ENCODE assay signal across 8 cellular contexts in genomic region chr4:147518846-147519767, GRCh38. TPM values are rescaled to one million over a fixed set of nuclear protein-coding genes. Genes with fewer than 3 reads are reported as not detected.
DNase-seq lines count a peak whose midpoint lies in the region; ATAC-seq and TF ChIP-seq lines count a peak whose summit lies in the region.

No MANE protein-coding gene starts in this region.

- no peaks in the 10 kb centered on the region for H3K4me1 Mint-ChIP-seq in activated CD8-positive, alpha-beta T cell treated with anti-CD3 and anti-CD28 coated beads, Interleukin-2, amount 10 ng/mL, durations not matched to agents 7 days and 5 days (ENCODE audit: low read depth)
- H3K4me1 Mint-ChIP-seq in neural crest cell: peaks cover 4% of the 10 kb centered on the region

- peak; percentile 61 for DNase-seq in COR-L47 (lab: John Stamatoyannopoulos, UW)
- DNase-seq in NCI-H226: peak; percentile 3
- peak; percentile 64 for DNase-seq in activated CD8-positive, alpha-beta T cell treated with anti-CD3 and anti-CD28 coated beads, Interleukin-2, amount 10 ng/mL, durations not matched to agents 7 days and 5 days
- DNase-seq in esophagus muscularis mucosa (ENCODE audit: extremely low spot score): no peak
- DNase-seq in neural crest cell (ENCODE audit: low read depth, low spot score): peak; percentile 33
- DNase-seq in ureter (ENCODE audit: low spot score): peak; percentile 52

- CTCF ChIA-PET in activated CD8-positive, alpha-beta T cell treated with anti-CD3 and anti-CD28 coated beads, Interleukin-2, amount 10 ng/mL, durations not matched to agents 7 days and 5 days (lab: Charles Lee): interaction anchor here (0.5 to 2.4 kb wide), 25 partner anchors 8 to 1992 kb away, joined by 3 to 55 read pairs (median 5); partner anchors contain the start of gene TMEM184C

- H3K27ac ChIP-seq in esophagus muscularis mucosa (replicated peaks in 1 of 4): no peak overlapping the region

- no peak for TF ChIP-seq POLR2A in esophagus muscularis mucosa (IDR thresholded peaks at IDR 0.05; ENCODE audit: low read depth)

- H3K27me3 ChIP-seq in esophagus muscularis mucosa: no peaks in the 10 kb centered on the region

- peaks cover 9% of the 10 kb centered on the region for H3K27me3 Mint-ChIP-seq in activated CD8-positive, alpha-beta T cell treated with anti-CD3 and anti-CD28 coated beads, Interleukin-2, amount 10 ng/mL, durations not matched to agents 7 days and 5 days (ENCODE audit: low read depth)
- H3K27me3 Mint-ChIP-seq in neural crest cell (ENCODE audit: low read depth): no peaks in the 10 kb centered on the region

- no peak overlapping the region for H3K27ac Mint-ChIP-seq in activated CD8-positive, alpha-beta T cell treated with anti-CD3 and anti-CD28 coated beads, Interleukin-2, amount 10 ng/mL, durations not matched to agents 7 days and 5 days
- no peak overlapping the region for H3K27ac Mint-ChIP-seq in neural crest cell (ENCODE audit: unreplicated experiment)

- peaks cover 0 to 4% (median 0%) of the 10 kb centered on the region in 4 donors for H3K4me1 ChIP-seq in esophagus muscularis mucosa

- POLR2A ChIA-PET in activated CD8-positive, alpha-beta T cell treated with anti-CD3 and anti-CD28 coated beads, Interleukin-2, amount 10 ng/mL, durations not matched to agents 7 days and 5 days (lab: Charles Lee): no interaction called here

- no peaks in the 10 kb centered on the region for H3K36me3 ChIP-seq in esophagus muscularis mucosa

- no peaks in the 10 kb centered on the region for H3K9me3 ChIP-seq in esophagus muscularis mucosa

- ATAC-seq in GM19023 (IDR thresholded peaks at IDR 0.05; ENCODE audit: unreplicated experiment): peak; percentile 91
- ATAC-seq in HG03095 (IDR thresholded peaks at IDR 0.05; ENCODE audit: unreplicated experiment): peak; percentile 80
- ATAC-seq in activated CD8-positive, alpha-beta T cell treated with anti-CD3 and anti-CD28 coated beads, Interleukin-2, amount 10 ng/mL, durations not matched to agents 7 days and 5 days: peak; percentile 60

- no peaks in the 10 kb centered on the region for H3K9me3 Mint-ChIP-seq in activated CD8-positive, alpha-beta T cell treated with anti-CD3 and anti-CD28 coated beads, Interleukin-2, amount 10 ng/mL, durations not matched to agents 7 days and 5 days (ENCODE audit: insufficient read depth)
- no peaks in the 10 kb centered on the region for H3K9me3 Mint-ChIP-seq in neural crest cell

- H3K36me3 Mint-ChIP-seq in activated CD8-positive, alpha-beta T cell treated with anti-CD3 and anti-CD28 coated beads, Interleukin-2, amount 10 ng/mL, durations not matched to agents 7 days and 5 days (ENCODE audit: low read depth): no peaks in the 10 kb centered on the region
- H3K36me3 Mint-ChIP-seq in neural crest cell (ENCODE audit: low read depth): no peaks in the 10 kb centered on the region

- peak; percentile 54 to 83 (median 61) for TF ChIP-seq CTCF in esophagus muscularis mucosa (IDR thresholded peaks at IDR 0.05)
- peak; percentile 87 for TF ChIP-seq CTCF in neural crest cell (conservative IDR thresholded peaks at IDR 0.05)

- TF ChIP-seq EP300 in esophagus muscularis mucosa (IDR thresholded peaks at IDR 0.05): no peak

- H3K4me3 Mint-ChIP-seq in activated CD8-positive, alpha-beta T cell treated with anti-CD3 and anti-CD28 coated beads, Interleukin-2, amount 10 ng/mL, durations not matched to agents 7 days and 5 days: no peak overlapping the region
- H3K4me3 Mint-ChIP-seq in neural crest cell: no peak overlapping the region

- no peak overlapping the region for H3K4me3 ChIP-seq in esophagus muscularis mucosa

- intact Hi-C loops in esophagus muscularis mucosa (cut with DNase I): no loop called here

- WGBS in esophagus muscularis mucosa: 78% methylated on average over 3 of the region's 3 CpGs

RNA-seq across cellular contexts. Expression of gene EDNRA, which starts 38.2 kb away (rescaled TPM):
- not detected for total RNA-seq in activated CD8-positive, alpha-beta T cell treated with anti-CD3 and anti-CD28 coated beads, Interleukin-2, amount 10 ng/mL, durations not matched to agents 7 days and 5 days
- total RNA-seq in esophagus muscularis mucosa (1 to 10 TPM in 3 of 4 donors, under 1 TPM in 1; 0.83 to 8.0 (median 3.9) TPM), neural crest cell (5.8 and 6.9 TPM in 2 replicates), ureter (15.4 TPM)
